In the genomic region with DNA sequence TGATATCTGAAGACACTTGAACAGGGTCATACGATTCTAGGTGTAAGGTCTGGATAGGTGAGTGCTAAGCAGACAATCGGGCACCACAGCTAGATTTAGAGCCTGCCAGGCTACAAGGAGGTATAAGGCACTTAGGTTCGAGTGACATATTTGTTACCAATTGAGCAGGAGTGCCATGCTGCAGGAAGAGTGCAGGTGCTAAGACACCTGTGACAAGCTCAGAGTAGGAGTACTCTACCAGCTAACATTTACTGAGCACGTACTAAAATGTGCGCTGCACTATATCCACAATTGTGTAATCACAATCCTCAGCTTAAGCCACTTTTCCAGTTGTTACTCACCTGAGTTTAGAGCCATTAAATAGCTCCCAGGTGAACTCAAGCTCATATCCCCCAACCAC, we compare ENCODE assay signal across 26 cellular contexts.
A peak's percentile ranks its signal among the peaks of the same experiment; 100 is the strongest.
DNase-seq lines count a peak whose midpoint lies in the region; ATAC-seq, FAIRE-seq and TF ChIP-seq lines count a peak whose summit lies in the region.
"Had no signal": no experiment of that assay in that cellular context is flagged by ENCODE, and none has a peak within 500 bp of the region (broad histone marks: within the 10 kb centered on the region; RNA-seq: fewer than 3 reads in every experiment).

No MANE protein-coding gene starts in this region.

- H3K14ac ChIP-seq in H1 (ENCODE audit: insufficient read length) (no peak overlapping the region), mesenchymal stem cell (ENCODE audit: low read length in 2 of 2) (no peak overlapping the region)

- no peak for TF ChIP-seq RAD21 in H1 (IDR thresholded peaks at IDR 0.05 in 1 of 2, conservative IDR thresholded peaks at IDR 0.05 in 1 of 2; ENCODE audit: low read depth in 2 of 2, low read length in 2 of 2)

- no peak overlapping the region for H3K56ac ChIP-seq in H1 (replicated peaks; ENCODE audit: insufficient read length, low read depth, low read length)

- peaks cover 0 to 3% (median 2%) of the 10 kb centered on the region in 4 experiments; a peak in 2 of 7 replicates for H3K4me1 ChIP-seq in H1 (replicated peaks in 1 of 4; ENCODE audit: control insufficient read depth in 3 of 4, insufficient read depth in 4 of 4, low read length in 3 of 4)
- no peaks in the 10 kb centered on the region for H3K4me1 ChIP-seq in left lung
- no peaks in the 10 kb centered on the region for H3K4me1 ChIP-seq in mesenchymal stem cell (ENCODE audit: control insufficient read depth, insufficient read depth, low read depth, low read length)
- H3K4me1 ChIP-seq: BE2C, BLaER1 had no signal

- no peak overlapping the region for H2BK5ac ChIP-seq in H1 (ENCODE audit: low read depth, low read length)
- H2BK5ac ChIP-seq in mesenchymal stem cell (ENCODE audit: low read depth, low read length, poor library complexity, severe bottlenecking) = no peak overlapping the region

- peak; percentile 54 for FAIRE-seq in HTR-8/SVneo (lab: Jason Lieb, UNC)
- peak; percentile 50 for FAIRE-seq in H1 (lab: Jason Lieb, UNC)
- no peak for FAIRE-seq in H54 (lab: Jason Lieb, UNC)
- FAIRE-seq: A204.1, GM12878, GM12892, GM18507 had no signal

- H3K9ac ChIP-seq in H1 (replicated peaks in 1 of 4; ENCODE audit: extremely low read depth in 1 of 4, low read depth in 3 of 4, low read length in 3 of 4) (no peak overlapping the region), mesenchymal stem cell (ENCODE audit: low read length) (no peak overlapping the region)
- H3K9ac ChIP-seq: BLaER1 had no signal

- H3K27me3 ChIP-seq in H1 (replicated peaks in 1 of 4; ENCODE audit: control insufficient read depth in 3 of 4, extremely low read depth in 1 of 4, insufficient read depth in 3 of 4, low read length in 3 of 4) (no peaks in the 10 kb centered on the region), left lung (no peaks in the 10 kb centered on the region), mesenchymal stem cell (ENCODE audit: control insufficient read depth in 1 of 2, insufficient read depth in 1 of 2, low read length in 2 of 2) (no peaks in the 10 kb centered on the region)
- H3K27me3 ChIP-seq: BE2C, BLaER1 had no signal

- H2BK15ac ChIP-seq in H1 (ENCODE audit: low read length) (no peak overlapping the region), mesenchymal stem cell (ENCODE audit: low read depth, poor library complexity, severe bottlenecking) (no peak overlapping the region)

- H3K23ac ChIP-seq in H1 (ENCODE audit: insufficient read length) (no peak overlapping the region), mesenchymal stem cell (ENCODE audit: low read length in 2 of 2) (no peak overlapping the region)

- H4K91ac ChIP-seq in H1 (replicated peaks; ENCODE audit: insufficient read length, low read length) (no peak overlapping the region), mesenchymal stem cell (ENCODE audit: low read length) (no peak overlapping the region)

- 91% methylated on average over 5 of the region's 5 CpGs; no CpG with 5 or more reads in 1 of the 2 experiments for WGBS in H1 (ENCODE audit: extremely low coverage in 1 of 2, insufficient coverage in 1 of 2, insufficient read length in 1 of 2, insufficient replicate concordance in 2 of 2, low coverage in 1 of 2, low lambda C conversion rate in 2 of 2, missing lambda C conversion rate in 1 of 2), 2 experiments
- 78% methylated on average over 5 of the region's 5 CpGs for WGBS in mesenchymal stem cell

- H4K20me1 ChIP-seq in H1 (replicated peaks in 1 of 2; ENCODE audit: control insufficient read depth in 1 of 2, insufficient read depth in 2 of 2, low read length in 2 of 2) = no peaks in the 10 kb centered on the region
- H4K20me1 ChIP-seq: BLaER1 had no signal

- POLR2A ChIA-PET in H1 (lab: Charles Lee; ENCODE audit: partially characterized antibody) = no interaction called here

- no peaks in the 10 kb centered on the region for H3K79me2 ChIP-seq in H1 (ENCODE audit: control insufficient read depth in 1 of 2, insufficient read depth in 2 of 2, low read length in 2 of 2)

- H4K8ac ChIP-seq in H1 (ENCODE audit: extremely low read depth, insufficient read depth, low read length) (no peak overlapping the region), mesenchymal stem cell (ENCODE audit: low read length) (no peak overlapping the region)

- H2AFZ ChIP-seq in H1 (ENCODE audit: low read length) (no peak overlapping the region), mesenchymal stem cell (ENCODE audit: low read depth, low read length) (no peak overlapping the region)

- no peaks in the 10 kb centered on the region for H3K36me3 ChIP-seq in H1 (ENCODE audit: control insufficient read depth in 2 of 4, insufficient read depth in 4 of 4, low read length in 3 of 4)
- no peaks in the 10 kb centered on the region for H3K36me3 ChIP-seq in left lung
- no peaks in the 10 kb centered on the region for H3K36me3 ChIP-seq in mesenchymal stem cell (ENCODE audit: control insufficient read depth in 1 of 2, insufficient read depth in 2 of 2, low read depth in 1 of 2, low read length in 2 of 2)
- H3K36me3 ChIP-seq: BE2C, BLaER1 had no signal

- H3K4me3 ChIP-seq in H1 (ENCODE audit: extremely low read depth in 1 of 4, insufficient read depth in 2 of 4, low read depth in 3 of 4, low read length in 4 of 4) (no peak overlapping the region), left lung (no peak overlapping the region), mesenchymal stem cell (ENCODE audit: insufficient read depth in 1 of 2, low read depth in 1 of 2, low read length in 2 of 2) (no peak overlapping the region)
- H3K4me3 ChIP-seq: BLaER1, GM12878 had no signal

- no peak overlapping the region for H3K4me2 ChIP-seq in H1 (ENCODE audit: insufficient read depth in 1 of 2, low read depth in 2 of 2, low read length in 2 of 2)
- no peak overlapping the region for H3K4me2 ChIP-seq in mesenchymal stem cell (ENCODE audit: low read length, poor library complexity, severe bottlenecking)
- H3K4me2 ChIP-seq: BLaER1 had no signal

- H3K4ac ChIP-seq in H1 (replicated peaks; ENCODE audit: insufficient read length, low read depth, low read length) (no peak overlapping the region), mesenchymal stem cell (ENCODE audit: low read depth in 1 of 2, low read length in 2 of 2) (no peak overlapping the region)

- H2BK12ac ChIP-seq in H1 (ENCODE audit: low read depth, low read length) (no peak overlapping the region), mesenchymal stem cell (ENCODE audit: low read length in 2 of 2) (no peak overlapping the region)

- H2BK120ac ChIP-seq in H1 (replicated peaks; ENCODE audit: low read depth, low read length) (no peak overlapping the region), mesenchymal stem cell (ENCODE audit: low read depth, low read length) (no peak overlapping the region)

- no peak for TF ChIP-seq EP300 in H1 (IDR thresholded peaks at IDR 0.05; ENCODE audit: borderline replicate concordance in 1 of 2, low read depth in 2 of 2, low read length in 2 of 2)

- intact Hi-C loops in left lung (cut with DNase I) = no loop called here

- no peak for TF ChIP-seq CTCF in H1 (IDR thresholded peaks at IDR 0.05; ENCODE audit: control extremely low read depth in 1 of 3, insufficient read depth in 1 of 3, low read depth in 1 of 3, low read length in 3 of 3)
- TF ChIP-seq CTCF in left lung (IDR thresholded peaks at IDR 0.05) = no peak

- CTCF ChIA-PET in H1 (lab: Charles Lee; ENCODE audit: partially characterized antibody) = interaction anchor here (1.0 to 3.2 kb wide), 2 partner anchors 10 to 23 kb away, joined by 4 to 9 read pairs; no protein-coding TSS in a partner anchor

- no peaks in the 10 kb centered on the region; the same call in 1 of the 2 replicates for H3K23me2 ChIP-seq in H1 (ENCODE audit: low read depth, low read length)

- H3K18ac ChIP-seq in H1 (ENCODE audit: extremely low read depth, low read length) (no peak overlapping the region), mesenchymal stem cell (ENCODE audit: low read depth in 1 of 2, low read length in 2 of 2) (no peak overlapping the region)

- no peak overlapping the region for H2BK20ac ChIP-seq in H1 (ENCODE audit: low read length)

- no peak overlapping the region for H4K5ac ChIP-seq in H1 (ENCODE audit: insufficient read length, low read depth, low read length)

- DNase-seq in HTR-8/SVneo (ENCODE audit: insufficient read length, low spot score) (no peak), H1 (ENCODE audit: low read depth in 1 of 2, low spot score in 2 of 2) (no peak), left lung (no peak), mesenchymal stem cell (no peak), H54 (ENCODE audit: insufficient read length, low spot score) (no peak)
- DNase-seq: 8988T; ACHN; BE2C; C1 segment of cervical spinal cord; CD4-positive, alpha-beta memory T cell; CD4-positive, CD25-positive, alpha-beta regulatory T cell; CD8-positive, alpha-beta memory T cell; COR-L47; DMS 273 treated with DMSO at 0.1 percent for 48 hours; DMS153; DMS53; DMS79; DND-41; EL; GDM1 had no signal

- H2AK5ac ChIP-seq in H1 (ENCODE audit: low read depth, low read length) (no peak overlapping the region), mesenchymal stem cell (ENCODE audit: low read length, severe bottlenecking) (no peak overlapping the region)

- H3K79me1 ChIP-seq in H1 (ENCODE audit: low read depth, low read length) (no peaks in the 10 kb centered on the region), mesenchymal stem cell (replicated peaks; ENCODE audit: low read length, poor library complexity, severe bottlenecking) (no peaks in the 10 kb centered on the region)

- H3K27ac ChIP-seq in H1 (ENCODE audit: low read depth, low read length) (no peak overlapping the region), left lung (no peak overlapping the region), mesenchymal stem cell (ENCODE audit: low read length, poor library complexity, severe bottlenecking) (no peak overlapping the region)
- H3K27ac ChIP-seq: BLaER1 had no signal

- ATAC-seq in left lung (peak; percentile 77), HG03432 (IDR thresholded peaks at IDR 0.05; ENCODE audit: unreplicated experiment) (no peak)
- ATAC-seq: GM12878 had no signal

- no peak for TF ChIP-seq POLR2A in H1 (IDR thresholded peaks at IDR 0.05; ENCODE audit: control extremely low read depth in 1 of 2, low read depth in 2 of 2, low read length in 2 of 2)
- TF ChIP-seq POLR2A in H54 (IDR thresholded peaks at IDR 0.05; ENCODE audit: low read depth, low read length) = no peak

- H3K9me3 ChIP-seq in H1 (ENCODE audit: insufficient read depth in 2 of 2, low read depth in 1 of 2, low read length in 1 of 2) (no peaks in the 10 kb centered on the region), left lung (no peaks in the 10 kb centered on the region), mesenchymal stem cell (ENCODE audit: control insufficient read depth, low read length) (peaks cover 5% of the 10 kb centered on the region)
- H3K9me3 ChIP-seq: BLaER1 had no signal

TF ChIP-seq in H1, 55 proteins besides CTCF, POLR2A, EP300 and RAD21:
- TF ChIP-seq JUND (IDR thresholded peaks at IDR 0.05; ENCODE audit: low read length) (no peak), GTF2F1 (IDR thresholded peaks at IDR 0.05; ENCODE audit: borderline replicate concordance, low read depth, low read length) (no peak)
